ENCODE assay signal across 2 cellular contexts in genomic region chr9:124854161-124854560, GRCh38.
A peak's percentile ranks its signal among the peaks of the same experiment; 100 is the strongest.
TF ChIP-seq lines count a peak whose summit lies in the region.

No MANE protein-coding gene starts in this region.

TF ChIP-seq in HEK293, 187 proteins besides CTCF, POLR2A, EP300 and RAD21:
- TF ChIP-seq ZBTB6 (tag by site-specific recombination; IDR thresholded peaks at IDR 0.05) (no peak), YY2 (tag by site-specific recombination; IDR thresholded peaks at IDR 0.05) (0 out of 2 replicates have a peak, but pooled peaks have one; percentile 16), KLF8 (tag by site-specific recombination; IDR thresholded peaks at IDR 0.05) (no peak), ZBTB7A (tag by site-specific recombination; IDR thresholded peaks at IDR 0.05; ENCODE audit: low read depth) (no peak), SCRT2 (tag by site-specific recombination; IDR thresholded peaks at IDR 0.05) (no peak)
TF ChIP-seq in HEK293: peak in this region for 1.

TF ChIP-seq in SK-N-SH, 30 proteins besides CTCF, POLR2A, EP300 and RAD21 (continued from another document):
- TF ChIP-seq ZBTB33 (IDR thresholded peaks at IDR 0.05; ENCODE audit: borderline replicate concordance, low read depth) = no peak
- no peak for TF ChIP-seq MAX (IDR thresholded peaks at IDR 0.05; ENCODE audit: low read depth)
- no peak for TF ChIP-seq RFX5 (IDR thresholded peaks at IDR 0.05; ENCODE audit: low read length)
- TF ChIP-seq NRF1 (IDR thresholded peaks at IDR 0.05; ENCODE audit: low read depth, low read length) = no peak
- no peak for TF ChIP-seq POLR2AphosphoS5 (IDR thresholded peaks at IDR 0.05; ENCODE audit: low read depth, low read length)
- no peak for TF ChIP-seq FOXM1 (IDR thresholded peaks at IDR 0.05; ENCODE audit: low read depth)
- TF ChIP-seq NFIC (IDR thresholded peaks at IDR 0.05; ENCODE audit: borderline replicate concordance) = no peak
- no peak for TF ChIP-seq TAF1 (IDR thresholded peaks at IDR 0.05; ENCODE audit: borderline replicate concordance, low read depth, low read length)
- no peak for TF ChIP-seq REST (IDR thresholded peaks at IDR 0.05; ENCODE audit: low read depth, low read length)
TF ChIP-seq in SK-N-SH: peak in this region for 0.
